Comparison of ENCODE assay signal across 18 cellular contexts in the genomic region with DNA sequence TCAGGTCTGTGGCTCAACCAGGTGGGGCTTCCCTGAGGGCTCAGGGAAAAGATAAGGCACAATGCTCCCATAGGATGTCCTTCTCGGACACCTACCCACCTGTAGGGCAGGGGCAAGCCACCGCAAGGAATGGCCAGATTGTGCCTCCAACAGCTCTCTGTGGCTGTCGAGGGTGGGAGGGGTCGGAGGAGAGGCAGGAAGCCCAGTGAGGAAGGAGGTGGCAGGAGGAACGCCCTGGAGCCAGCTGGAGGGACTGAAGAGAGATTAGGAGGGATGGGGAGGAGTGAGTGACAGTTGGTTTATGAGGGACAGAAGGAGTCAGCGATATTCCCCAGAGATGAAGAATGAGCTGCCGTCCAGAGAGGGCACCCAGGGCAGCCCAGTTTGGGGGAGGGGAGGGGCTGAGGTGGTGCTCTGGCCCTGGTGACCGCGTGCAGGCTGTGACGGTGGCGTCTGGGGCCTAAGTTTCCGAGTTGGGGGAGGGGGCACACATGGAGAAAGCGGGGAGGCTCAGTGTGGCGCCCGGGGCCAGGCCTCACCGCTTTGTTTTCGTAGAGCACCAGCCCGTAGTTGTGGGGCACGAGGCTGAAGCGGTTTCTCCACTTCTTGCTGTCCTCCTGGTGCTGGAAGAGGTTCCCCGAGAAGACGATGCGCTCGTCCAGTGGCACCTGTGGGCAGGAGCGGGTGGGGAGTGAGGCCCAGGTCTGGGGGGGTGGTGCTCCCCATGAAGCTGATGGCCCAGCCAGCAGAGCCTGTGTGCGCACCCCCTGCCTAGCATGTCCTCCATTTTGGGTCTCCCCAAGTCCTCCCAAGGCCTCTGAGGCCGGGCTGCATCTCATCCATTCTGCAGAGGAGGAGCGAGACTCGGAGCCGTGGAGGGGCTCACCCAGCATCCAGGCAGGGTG.
DNase-seq lines count a peak whose midpoint lies in the region; ATAC-seq, FAIRE-seq and TF ChIP-seq lines count a peak whose summit lies in the region.
"Had no signal": no experiment of that assay in that cellular context is flagged by ENCODE, and none has a peak within 500 bp of the region (broad histone marks: within the 10 kb centered on the region; RNA-seq: fewer than 3 reads in every experiment).

No MANE protein-coding gene starts in this region.

- dilution Hi-C loops in endothelial cell of umbilical vein (cut with MboI; ENCODE audit: extremely low pct_ligation_motif_present, low sequenced_read_pairs), result no loop called here

- no peaks in the 10 kb centered on the region for H4K20me1 ChIP-seq in endothelial cell of umbilical vein (replicated peaks; ENCODE audit: control insufficient read depth, extremely low read depth, insufficient read depth, low read length)

- H3K27me3 ChIP-seq in Panc1 (ENCODE audit: control insufficient read depth, insufficient read depth, low read length) (no peaks in the 10 kb centered on the region), endothelial cell of umbilical vein (ENCODE audit: control insufficient read depth in 2 of 2, insufficient read depth in 2 of 2, low read length in 2 of 2) (no peaks in the 10 kb centered on the region), gastrocnemius medialis (no peaks in the 10 kb centered on the region)
- H3K27me3 ChIP-seq in CD8-positive, alpha-beta memory T cell (ENCODE audit: insufficient read depth, low read length, poor library complexity, severe bottlenecking), result no peaks in the 10 kb centered on the region
- H3K27me3 ChIP-seq: body of pancreas, MG63 had no signal

- H3K4me2 ChIP-seq in endothelial cell of umbilical vein (ENCODE audit: insufficient read depth, low read length), result no peak overlapping the region

- CTCF ChIA-PET in Panc1 (lab: Charles Lee), result interaction anchor here (0.6 kb wide), 1 partner anchor 59 kb away, joined by 4 read pairs; no protein-coding TSS in a partner anchor
- CTCF ChIA-PET in endothelial cell of umbilical vein (lab: Charles Lee), result interaction anchor here (0.8 to 2.6 kb wide), 15 partner anchors 9 to 302 kb away, joined by 3 to 53 read pairs (median 4); a partner anchor contains a TSS
- CTCF ChIA-PET in CD8-positive, alpha-beta memory T cell (lab: Charles Lee), result interaction anchor here (0.8 to 2.2 kb wide), 6 partner anchors 15 to 208 kb away, joined by 3 to 22 read pairs (median 4); a partner anchor contains a TSS

- H3K9me1 ChIP-seq in endothelial cell of umbilical vein (replicated peaks; ENCODE audit: control insufficient read depth, extremely low read depth, insufficient read depth, low read length), result no peaks in the 10 kb centered on the region

- peaks cover 12 to 33% (median 28%) of the 10 kb centered on the region in 3 donors for H3K36me3 Mint-ChIP-seq in CD8-positive, alpha-beta memory T cell
- peaks cover 38% of the 10 kb centered on the region for H3K36me3 Mint-ChIP-seq in activated T-helper 1 cell treated with anti-CD3 and anti-CD28 coated beads, Interleukin-12 subunit alpha, Interleukin-12 subunit beta, Interleukin-2, Interleukin-4 antibody, amounts not matched to agents 30 ng/mL and 10 ng/mL and 1 ng/mL, durations not matched to agents 14 hours and 24 hours and 36 hours (ENCODE audit: low read depth)

- DNase-seq in G401 (ENCODE audit: low spot score), result peak; percentile 42
- no peak for DNase-seq in Panc1 (ENCODE audit: low read depth, low spot score)
- no peak for DNase-seq in endothelial cell of umbilical vein (ENCODE audit: low read depth, low spot score)
- DNase-seq in gastrocnemius medialis, result no peak
- no peak for DNase-seq in kidney tubule cell (ENCODE audit: low spot score)
- DNase-seq in CD8-positive, alpha-beta memory T cell, result no peak
- no peak for DNase-seq in activated T-helper 1 cell treated with anti-CD3 and anti-CD28 coated beads, Interleukin-12 subunit alpha, Interleukin-12 subunit beta, Interleukin-2, Interleukin-4 antibody, amounts not matched to agents 30 ng/mL and 10 ng/mL and 1 ng/mL, durations not matched to agents 14 hours and 24 hours and 36 hours (ENCODE audit: low spot score)
- DNase-seq: activated CD4-positive, alpha-beta T cell treated with anti-CD3 and anti-CD28 coated beads for 48 hours; activated naive CD4-positive, alpha-beta T cell treated with anti-CD3 and anti-CD28 coated beads for 36 hours; body of pancreas; Caco-2; immature natural killer cell; MG63; NCI-H446; retina; stimulated activated CD4-positive, alpha-beta T cell treated with anti-CD3 and anti-CD28 coated beads, Interleukin-1b, Interleukin-23, amount 100 ng/mL, for 48 hours; substantia nigra had no signal

- H3K79me2 ChIP-seq in endothelial cell of umbilical vein (ENCODE audit: control insufficient read depth, insufficient read depth, low read length), result peaks cover 46% of the 10 kb centered on the region

- no peak overlapping the region for H3K9ac ChIP-seq in endothelial cell of umbilical vein (replicated peaks; ENCODE audit: extremely low read depth, insufficient read depth, low read length)

- H3K4me1 ChIP-seq in Panc1 (ENCODE audit: control insufficient read depth, insufficient read depth, low read length) (peaks cover 27% of the 10 kb centered on the region), endothelial cell of umbilical vein (ENCODE audit: control insufficient read depth, extremely low read depth, insufficient read depth, low read length) (peaks cover 42% of the 10 kb centered on the region), gastrocnemius medialis (peaks cover 10 to 12% of the 10 kb centered on the region in 2 donors)
- H3K4me1 ChIP-seq in CD8-positive, alpha-beta memory T cell (ENCODE audit: insufficient read depth, low read length), result no peaks in the 10 kb centered on the region
- H3K4me1 ChIP-seq: Caco-2 had no signal

- no TSS peak for BruUV-seq in Panc1 (replicated peaks; lab: Mats Ljungman, UMichigan)
- TSS peak; percentile 7 for BruUV-seq in endothelial cell of umbilical vein (replicated peaks; lab: Mats Ljungman, UMichigan)

- no peaks in the 10 kb centered on the region for H3K9me3 ChIP-seq in Panc1 (ENCODE audit: control insufficient read depth, insufficient read depth, low read depth, low read length)
- H3K9me3 ChIP-seq in endothelial cell of umbilical vein (replicated peaks; ENCODE audit: control insufficient read depth, insufficient read depth, low read length), result no peaks in the 10 kb centered on the region
- no peaks in the 10 kb centered on the region for H3K9me3 ChIP-seq in gastrocnemius medialis
- H3K9me3 ChIP-seq in CD8-positive, alpha-beta memory T cell (ENCODE audit: low read length), result peaks cover 15% of the 10 kb centered on the region

- TF ChIP-seq POLR2A in endothelial cell of umbilical vein (IDR thresholded peaks at IDR 0.05; ENCODE audit: low read depth, low read length) (no peak), gastrocnemius medialis (IDR thresholded peaks at IDR 0.05) (no peak)

- no peak overlapping the region for H3K4me3 Mint-ChIP-seq in CD8-positive, alpha-beta memory T cell
- H3K4me3 Mint-ChIP-seq in activated T-helper 1 cell treated with anti-CD3 and anti-CD28 coated beads, Interleukin-12 subunit alpha, Interleukin-12 subunit beta, Interleukin-2, Interleukin-4 antibody, amounts not matched to agents 30 ng/mL and 10 ng/mL and 1 ng/mL, durations not matched to agents 14 hours and 24 hours and 36 hours, result no peak overlapping the region
- H3K4me3 Mint-ChIP-seq: activated naive CD4-positive, alpha-beta T cell treated with anti-CD3 and anti-CD28 coated beads for 36 hours; immature natural killer cell had no signal

- in situ Hi-C loops in G401 (cut with HindIII; ENCODE audit: low sequenced_read_pairs), result no loop called here
- in situ Hi-C loops in Panc1 (cut with HindIII; ENCODE audit: low pct_unique_long_range_greater_than_20kb, low sequenced_read_pairs), result no loop called here
- in situ Hi-C loops in gastrocnemius medialis (cut with MboI; ENCODE audit: low sequenced_read_pairs in 4 of 4), result no loop called here

- FAIRE-seq in endothelial cell of umbilical vein (lab: Jason Lieb, UNC), result no peak

- peaks cover 0 to 1% of the 10 kb centered on the region in 2 donors for H3K27me3 Mint-ChIP-seq in CD8-positive, alpha-beta memory T cell
- no peaks in the 10 kb centered on the region for H3K27me3 Mint-ChIP-seq in activated T-helper 1 cell treated with anti-CD3 and anti-CD28 coated beads, Interleukin-12 subunit alpha, Interleukin-12 subunit beta, Interleukin-2, Interleukin-4 antibody, amounts not matched to agents 30 ng/mL and 10 ng/mL and 1 ng/mL, durations not matched to agents 14 hours and 24 hours and 36 hours (ENCODE audit: insufficient read depth)

- no peaks in the 10 kb centered on the region; the same call in 1 of the 2 replicates for H3K36me3 ChIP-seq in Panc1 (ENCODE audit: control insufficient read depth, insufficient read depth, low read length)
- H3K36me3 ChIP-seq in endothelial cell of umbilical vein (ENCODE audit: control insufficient read depth in 2 of 2, extremely low read depth in 1 of 2, insufficient read depth in 2 of 2, low read length in 2 of 2), result peaks cover 22 to 23% of the 10 kb centered on the region in 2 experiments
- peaks cover 0 to 17% of the 10 kb centered on the region in 2 donors for H3K36me3 ChIP-seq in gastrocnemius medialis
- peaks cover 16% of the 10 kb centered on the region for H3K36me3 ChIP-seq in CD8-positive, alpha-beta memory T cell (ENCODE audit: insufficient read depth, low read length)

- H3K4me3 ChIP-seq in Panc1 (ENCODE audit: low read depth in 2 of 2, low read length in 2 of 2) (no peak overlapping the region), endothelial cell of umbilical vein (replicated peaks in 1 of 3; ENCODE audit: insufficient read depth in 1 of 3, low read depth in 1 of 3, low read length in 3 of 3) (no peak overlapping the region), gastrocnemius medialis (no peak overlapping the region)
- H3K4me3 ChIP-seq in CD8-positive, alpha-beta memory T cell (ENCODE audit: low read length), result no peak overlapping the region
- H3K4me3 ChIP-seq: body of pancreas, MG63 had no signal

- no peak overlapping the region for H3K27ac Mint-ChIP-seq in CD8-positive, alpha-beta memory T cell
- H3K27ac Mint-ChIP-seq in activated T-helper 1 cell treated with anti-CD3 and anti-CD28 coated beads, Interleukin-12 subunit alpha, Interleukin-12 subunit beta, Interleukin-2, Interleukin-4 antibody, amounts not matched to agents 30 ng/mL and 10 ng/mL and 1 ng/mL, durations not matched to agents 14 hours and 24 hours and 36 hours, result no peak overlapping the region
- H3K27ac Mint-ChIP-seq: activated naive CD4-positive, alpha-beta T cell treated with anti-CD3 and anti-CD28 coated beads for 36 hours; immature natural killer cell had no signal

- POLR2A ChIA-PET in Panc1 (lab: Charles Lee), result no interaction called here
- POLR2A ChIA-PET in endothelial cell of umbilical vein (lab: Charles Lee), result interaction anchor here (0.7 to 0.9 kb wide), 2 partner anchors 57 to 185 kb away, joined by 4 read pairs; no protein-coding TSS in a partner anchor
- POLR2A ChIA-PET in CD8-positive, alpha-beta memory T cell (lab: Charles Lee), result no interaction called here

- 0 out of 2 replicates have a peak overlapping the region, but pooled peaks have one; percentile 44 for H3K27ac ChIP-seq in Panc1 (ENCODE audit: low read length)
- no peak overlapping the region for H3K27ac ChIP-seq in endothelial cell of umbilical vein (ENCODE audit: insufficient read depth, low read depth, low read length)
- peak overlapping the region in 3 of 4 donors; percentile 32 to 72 (median 33) for H3K27ac ChIP-seq in gastrocnemius medialis
- H3K27ac ChIP-seq in CD8-positive, alpha-beta memory T cell (ENCODE audit: low read depth, low read length), result no peak overlapping the region

- intact Hi-C loops in Panc1 (cut with micrococcal nuclease; ENCODE audit: unreplicated experiment), result no loop called here
- intact Hi-C loops in endothelial cell of umbilical vein (cut with micrococcal nuclease), result loop anchor here (10.0 kb wide), 1 partner anchor 388 kb away; a partner anchor contains a TSS
- intact Hi-C loops in gastrocnemius medialis (cut with DNase I; ENCODE audit: low total_unique reads), result no loop called here
- intact Hi-C loops in activated T-helper 1 cell treated with anti-CD3 and anti-CD28 coated beads, Interleukin-12 subunit alpha, Interleukin-12 subunit beta, Interleukin-2, Interleukin-4 antibody, amounts not matched to agents 30 ng/mL and 10 ng/mL and 1 ng/mL, durations not matched to agents 14 hours and 24 hours and 36 hours (cut with micrococcal nuclease), result no loop called here

- TF ChIP-seq CTCF in Panc1 (IDR thresholded peaks at IDR 0.05), result no peak
- no peak for TF ChIP-seq CTCF in endothelial cell of umbilical vein (IDR thresholded peaks at IDR 0.05; ENCODE audit: extremely low read depth in 1 of 2, insufficient read depth in 1 of 2, low read depth in 1 of 2, low read length in 2 of 2)
- TF ChIP-seq CTCF in gastrocnemius medialis (IDR thresholded peaks at IDR 0.05 in 4 of 5, conservative IDR thresholded peaks at IDR 0.05 in 1 of 5), result no peak

- peaks cover 2 to 14% (median 10%) of the 10 kb centered on the region in 5 donors for H3K9me3 Mint-ChIP-seq in CD8-positive, alpha-beta memory T cell
- H3K9me3 Mint-ChIP-seq in activated T-helper 1 cell treated with anti-CD3 and anti-CD28 coated beads, Interleukin-12 subunit alpha, Interleukin-12 subunit beta, Interleukin-2, Interleukin-4 antibody, amounts not matched to agents 30 ng/mL and 10 ng/mL and 1 ng/mL, durations not matched to agents 14 hours and 24 hours and 36 hours, result peaks cover 24% of the 10 kb centered on the region

- H3K4me1 Mint-ChIP-seq in CD8-positive, alpha-beta memory T cell, result no peaks in the 10 kb centered on the region
- no peaks in the 10 kb centered on the region for H3K4me1 Mint-ChIP-seq in activated T-helper 1 cell treated with anti-CD3 and anti-CD28 coated beads, Interleukin-12 subunit alpha, Interleukin-12 subunit beta, Interleukin-2, Interleukin-4 antibody, amounts not matched to agents 30 ng/mL and 10 ng/mL and 1 ng/mL, durations not matched to agents 14 hours and 24 hours and 36 hours (ENCODE audit: low read depth)
- H3K4me1 Mint-ChIP-seq: immature natural killer cell had no signal

- no peak for ATAC-seq in Panc1
- ATAC-seq in gastrocnemius medialis, result no peak
- no peak for ATAC-seq in GM19467 (IDR thresholded peaks at IDR 0.05; ENCODE audit: unreplicated experiment)
- ATAC-seq: body of pancreas had no signal

- H2AFZ ChIP-seq in endothelial cell of umbilical vein (ENCODE audit: low read depth, low read length), result no peak overlapping the region

Comparison
In these comparisons a context has a peak if more than half of its experiments do, and no peak if none do; other contexts are left out.
1. H3K27ac ChIP-seq: peak in Panc1 (single experiment) and gastrocnemius medialis (3 of 4); none in endothelial cell of umbilical vein (single experiment) and CD8-positive, alpha-beta memory T cell (single experiment).